ENCODE assay signal across 14 cellular contexts in genomic region chr2:215579809-215580208, GRCh38.
DNase-seq lines count a peak whose midpoint lies in the region; TF ChIP-seq lines count a peak whose summit lies in the region.
"Had no signal": no experiment of that assay in that cellular context is flagged by ENCODE, and none has a peak within 500 bp of the region (broad histone marks: within the 10 kb centered on the region; RNA-seq: fewer than 3 reads in every experiment).

No MANE protein-coding gene starts in this region.

- no peak overlapping the region for H3K4me3 Mint-ChIP-seq in mesothelial cell of epicardium
- H3K4me3 Mint-ChIP-seq: activated naive CD4-positive, alpha-beta T cell treated with anti-CD3 and anti-CD28 coated beads, Interleukin-2, amount 10 ng/mL, durations not matched to agents 7 days and 5 days; IgD-negative memory B cell had no signal

- CTCF ChIA-PET in SK-N-SH (lab: Yijun Ruan, JAX): interaction anchor here (0.6 to 1.2 kb wide), 2 partner anchors 11 to 187 kb away, joined by 3 to 4 read pairs; no protein-coding TSS in a partner anchor

- H3K4me2 ChIP-seq in SK-N-SH (peak overlapping the region; percentile 25; the same call in 1 of the 2 replicates), skeletal muscle satellite cell (ENCODE audit: low read length) (peak overlapping the region; percentile 24)

- DNase-seq in NCI-H82 (lab: John Stamatoyannopoulos, UW) (peak; percentile 21), NCI-H82 treated with DMSO at 0.1 percent for 48 hours (lab: John Stamatoyannopoulos, UW; ENCODE audit: unreplicated experiment) (no peak), SK-N-SH (no peak), fibroblast of villous mesenchyme (ENCODE audit: low read depth) (peak; percentile 97), HuH-7.5 (ENCODE audit: low spot score) (no peak), GDM1 (lab: John Stamatoyannopoulos, UW) (no peak), mesothelial cell of epicardium (ENCODE audit: low spot score in 2 of 2, unreplicated experiment in 2 of 2) (no peak)
- DNase-seq: activated CD4-positive, alpha-beta T cell treated with anti-CD3 and anti-CD28 coated beads, Interleukin-2, amount 50 U/mL, for 48 hours; activated naive CD4-positive, alpha-beta T cell treated with anti-CD3 and anti-CD28 coated beads, Interleukin-2, amount 10 ng/mL, durations not matched to agents 7 days and 5 days; dorsolateral prefrontal cortex; stimulated activated CD4-positive, alpha-beta T cell treated with anti-CD3 and anti-CD28 coated beads, Interleukin-12 subunit alpha, Interleukin-12 subunit beta, amount 100 ng/mL, for 4 hours; SW 1271 had no signal

- H3K4me3 ChIP-seq in SK-N-SH (ENCODE audit: low read depth in 2 of 2, low read length in 1 of 2) (no peak overlapping the region; a peak in 1 of 4 replicates), fibroblast of villous mesenchyme (ENCODE audit: low read depth, low read length) (no peak overlapping the region), skeletal muscle satellite cell (ENCODE audit: low read length) (no peak overlapping the region)
- H3K4me3 ChIP-seq: dorsolateral prefrontal cortex had no signal

- H3K9me3 Mint-ChIP-seq in mesothelial cell of epicardium: no peaks in the 10 kb centered on the region
- H3K9me3 Mint-ChIP-seq: activated naive CD4-positive, alpha-beta T cell treated with anti-CD3 and anti-CD28 coated beads, Interleukin-2, amount 10 ng/mL, durations not matched to agents 7 days and 5 days; IgD-negative memory B cell had no signal

- H3K27me3 ChIP-seq in SK-N-SH (ENCODE audit: insufficient read depth) (no peaks in the 10 kb centered on the region), skeletal muscle satellite cell (ENCODE audit: control insufficient read depth, insufficient read depth, low read length) (no peaks in the 10 kb centered on the region)
- H3K27me3 ChIP-seq: dorsolateral prefrontal cortex had no signal

- H3K36me3 Mint-ChIP-seq in mesothelial cell of epicardium: no peaks in the 10 kb centered on the region
- H3K36me3 Mint-ChIP-seq: activated naive CD4-positive, alpha-beta T cell treated with anti-CD3 and anti-CD28 coated beads, Interleukin-2, amount 10 ng/mL, durations not matched to agents 7 days and 5 days; IgD-negative memory B cell had no signal

- peak overlapping the region; percentile 64; the same call in 1 of the 2 replicates for H2AFZ ChIP-seq in SK-N-SH (ENCODE audit: low read depth)

- no peaks in the 10 kb centered on the region for H3K27me3 Mint-ChIP-seq in mesothelial cell of epicardium (ENCODE audit: low read depth)
- H3K27me3 Mint-ChIP-seq: activated naive CD4-positive, alpha-beta T cell treated with anti-CD3 and anti-CD28 coated beads, Interleukin-2, amount 10 ng/mL, durations not matched to agents 7 days and 5 days had no signal

- no peaks in the 10 kb centered on the region for H4K20me1 ChIP-seq in SK-N-SH (ENCODE audit: insufficient read depth)

- TF ChIP-seq RAD21 in SK-N-SH (IDR thresholded peaks at IDR 0.05; ENCODE audit: low read length): no peak

- POLR2A ChIA-PET in SK-N-SH (lab: Yijun Ruan, JAX): no interaction called here

- H3K79me2 ChIP-seq in SK-N-SH (ENCODE audit: insufficient read depth): no peaks in the 10 kb centered on the region

- TF ChIP-seq EP300 in SK-N-SH (IDR thresholded peaks at IDR 0.05; ENCODE audit: borderline replicate concordance in 1 of 2, low read depth in 1 of 2, low read length in 1 of 2): peak; percentile 45 to 62

- no peaks in the 10 kb centered on the region for H3K9me2 ChIP-seq in SK-N-SH

- H3K36me3 ChIP-seq in SK-N-SH (replicated peaks in 1 of 2; ENCODE audit: control insufficient read depth in 1 of 2, insufficient read depth in 2 of 2, low read length in 1 of 2) (no peaks in the 10 kb centered on the region), skeletal muscle satellite cell (ENCODE audit: insufficient read depth, low read length) (no peaks in the 10 kb centered on the region)

- H3K9me3 ChIP-seq in SK-N-SH: no peaks in the 10 kb centered on the region
- no peaks in the 10 kb centered on the region for H3K9me3 ChIP-seq in skeletal muscle satellite cell (replicated peaks; ENCODE audit: low read length)

- WGBS in SK-N-SH (ENCODE audit: low lambda C conversion rate): 23% methylated on average over 3 of the region's 3 CpGs

- H3K9ac ChIP-seq in SK-N-SH (peak overlapping the region; percentile 24; the same call in 1 of the 2 replicates), skeletal muscle satellite cell (ENCODE audit: low read depth, low read length) (peak overlapping the region; percentile 67)

- peaks cover 22% of the 10 kb centered on the region for H3F3A ChIP-seq in SK-N-SH (replicated peaks; ENCODE audit: insufficient read depth)

- H3K27ac ChIP-seq in SK-N-SH (ENCODE audit: low read depth in 2 of 2, low read length in 1 of 2): peak overlapping the region; percentile 50 to 56; a peak in 3 of 4 replicates
- H3K27ac ChIP-seq: dorsolateral prefrontal cortex had no signal

- H3K4me1 Mint-ChIP-seq in mesothelial cell of epicardium: peaks cover 4% of the 10 kb centered on the region
- H3K4me1 Mint-ChIP-seq: activated naive CD4-positive, alpha-beta T cell treated with anti-CD3 and anti-CD28 coated beads, Interleukin-2, amount 10 ng/mL, durations not matched to agents 7 days and 5 days; IgD-negative memory B cell had no signal

- H3K4me1 ChIP-seq in SK-N-SH (ENCODE audit: control insufficient read depth in 1 of 2, insufficient read depth in 2 of 2, low read depth in 1 of 2, low read length in 1 of 2) (peaks cover 0 to 7% of the 10 kb centered on the region in 2 experiments; a peak in 2 of 4 replicates), skeletal muscle satellite cell (ENCODE audit: control insufficient read depth, insufficient read depth, low read length) (peaks cover 24% of the 10 kb centered on the region)

- TF ChIP-seq CTCF in SK-N-SH (IDR thresholded peaks at IDR 0.05): no peak
- TF ChIP-seq CTCF in fibroblast of villous mesenchyme (IDR thresholded peaks at IDR 0.05; ENCODE audit: insufficient read depth, low read depth, low read length): no peak
- TF ChIP-seq CTCF in mesothelial cell of epicardium (IDR thresholded peaks at IDR 0.05; ENCODE audit: unreplicated experiment): no peak

- H3K27ac Mint-ChIP-seq in mesothelial cell of epicardium: no peak overlapping the region
- H3K27ac Mint-ChIP-seq: activated naive CD4-positive, alpha-beta T cell treated with anti-CD3 and anti-CD28 coated beads, Interleukin-2, amount 10 ng/mL, durations not matched to agents 7 days and 5 days; IgD-negative memory B cell had no signal

TF ChIP-seq in SK-N-SH, 30 proteins besides CTCF, POLR2A, EP300 and RAD21 (continues in another document):
- TF ChIP-seq FOXJ3 (CRISPR knock-in tag; IDR thresholded peaks at IDR 0.05) (no peak), TCF12 (IDR thresholded peaks at IDR 0.05) (peak; percentile 93), YY1 (IDR thresholded peaks at IDR 0.05; ENCODE audit: low read depth) (no peak), ZBTB33 (IDR thresholded peaks at IDR 0.05; ENCODE audit: borderline replicate concordance, low read depth) (no peak), MAX (IDR thresholded peaks at IDR 0.05; ENCODE audit: low read depth) (0 out of 2 replicates have a peak, but pooled peaks have one; percentile 45), FOSL2 (IDR thresholded peaks at IDR 0.05; ENCODE audit: borderline replicate concordance, low read depth) (peak; percentile 53), GATA2 (CRISPR knock-in tag; IDR thresholded peaks at IDR 0.05) (no peak), NFIC (IDR thresholded peaks at IDR 0.05; ENCODE audit: borderline replicate concordance) (peak; percentile 39), POLR2AphosphoS5 (IDR thresholded peaks at IDR 0.05; ENCODE audit: low read depth, low read length) (peak; percentile 36; the same call in 1 of the 2 replicates), MEF2A (IDR thresholded peaks at IDR 0.05; ENCODE audit: borderline replicate concordance, low read depth) (no peak), JUND (IDR thresholded peaks at IDR 0.05) (peak; percentile 48), PBX3 (IDR thresholded peaks at IDR 0.05) (peak; percentile 80), USF1 (IDR thresholded peaks at IDR 0.05; ENCODE audit: borderline replicate concordance, low read depth) (no peak), TEAD4 (IDR thresholded peaks at IDR 0.05; ENCODE audit: borderline replicate concordance, insufficient read depth) (peak; percentile 56; the same call in 1 of the 2 replicates)

Comparison
In these comparisons a context has a peak if more than half of its experiments do, and no peak if none do; other contexts are left out.
1. DNase-seq: peak in NCI-H82 (single experiment) and fibroblast of villous mesenchyme (single experiment); none in NCI-H82 treated with DMSO at 0.1 percent for 48 hours (single experiment), SK-N-SH (single experiment), HuH-7.5 (single experiment), GDM1 (single experiment) and mesothelial cell of epicardium (0 of 2).